Comparison of ENCODE assay signal across 8 cellular contexts in the genomic region with DNA sequence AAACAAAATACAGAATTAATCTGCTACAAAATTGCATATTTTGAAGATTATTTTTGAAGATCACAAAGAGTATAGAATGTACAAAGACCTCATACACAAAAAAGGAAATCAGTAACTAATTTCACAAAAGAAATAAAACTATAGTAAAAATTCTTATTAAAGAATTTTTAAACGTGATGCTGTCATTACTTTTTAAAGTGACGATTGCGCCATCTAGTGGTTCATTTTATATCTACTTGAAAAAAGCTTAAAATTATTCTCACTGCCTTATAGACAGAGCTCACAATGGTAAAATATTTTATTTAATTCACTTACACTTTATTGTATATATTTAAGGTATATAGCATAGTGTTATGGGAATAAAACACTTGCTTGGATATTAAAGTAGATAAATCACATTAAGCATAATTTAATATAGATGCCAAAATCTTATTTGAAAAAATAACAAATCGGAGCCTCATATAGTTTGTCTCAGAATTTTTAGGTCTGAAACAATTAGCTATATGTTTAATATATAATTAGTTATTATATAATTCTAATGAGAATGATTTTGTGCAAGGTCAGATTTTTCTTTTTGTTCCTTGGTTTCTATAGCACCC.
A peak's percentile ranks its signal among the peaks of the same experiment; 100 is the strongest.
DNase-seq lines count a peak whose midpoint lies in the region; ATAC-seq, FAIRE-seq and TF ChIP-seq lines count a peak whose summit lies in the region.

No MANE protein-coding gene starts in this region.

- TF ChIP-seq CTCF in AG09309 (IDR thresholded peaks at IDR 0.05; ENCODE audit: control insufficient read depth, insufficient read depth, low read depth, low read length, missing control alignments) (peak; percentile 2), mammary epithelial cell (conservative IDR thresholded peaks at IDR 0.05 in 1 of 2, IDR thresholded peaks at IDR 0.05 in 1 of 2; ENCODE audit: extremely low read depth in 1 of 2, insufficient read depth in 1 of 2, low read depth in 1 of 2, low read length in 2 of 2) (peak; percentile 15 to 37), mesothelial cell of epicardium (IDR thresholded peaks at IDR 0.05; ENCODE audit: unreplicated experiment) (peak; percentile 95)

- DNase-seq in AG09309 (ENCODE audit: low read depth), result no peak
- DNase-seq in GM19239 (ENCODE audit: insufficient read length, low spot score), result no peak
- DNase-seq in NCI-H345 (lab: John Stamatoyannopoulos, UW), result peak; percentile 49
- DNase-seq in mammary epithelial cell, result no peak
- no peak for DNase-seq in mesothelial cell of epicardium (ENCODE audit: low spot score in 2 of 2, unreplicated experiment in 2 of 2)
- no peak for DNase-seq in activated naive CD4-positive, alpha-beta T cell treated with anti-CD3 and anti-CD28 coated beads for 36 hours

- intact Hi-C loops in mammary epithelial cell (cut with micrococcal nuclease), result loop anchor here (1.0 to 5.0 kb wide), 4 partner anchors 38 to 456 kb away; no protein-coding TSS in a partner anchor
- intact Hi-C loops in activated naive CD4-positive, alpha-beta T cell treated with anti-CD3 and anti-CD28 coated beads for 36 hours (cut with micrococcal nuclease), result loop anchor here (1.0 kb wide), 3 partner anchors 166 to 412 kb away; no protein-coding TSS in a partner anchor

- no peak overlapping the region for H3K27ac ChIP-seq in mammary epithelial cell (ENCODE audit: insufficient read depth, low read depth, low read length)

- H3K36me3 ChIP-seq in mammary epithelial cell (ENCODE audit: insufficient read depth, low read length), result no peaks in the 10 kb centered on the region

- ATAC-seq in GM19463 (IDR thresholded peaks at IDR 0.05; ENCODE audit: unreplicated experiment) (no peak), HG02840 (IDR thresholded peaks at IDR 0.05; ENCODE audit: low FRiP score, unreplicated experiment) (no peak)

- no peak overlapping the region for H2AFZ ChIP-seq in mammary epithelial cell (ENCODE audit: low read depth, low read length)

- H3K4me1 Mint-ChIP-seq in mesothelial cell of epicardium, result no peaks in the 10 kb centered on the region
- H3K4me1 Mint-ChIP-seq in activated naive CD4-positive, alpha-beta T cell treated with anti-CD3 and anti-CD28 coated beads for 36 hours (ENCODE audit: low read depth), result no peaks in the 10 kb centered on the region

- no peaks in the 10 kb centered on the region for H3K9me3 ChIP-seq in mammary epithelial cell (replicated peaks; ENCODE audit: insufficient read depth, low read length)

- H3K79me2 ChIP-seq in mammary epithelial cell (ENCODE audit: insufficient read depth, low read length), result no peaks in the 10 kb centered on the region

- H3K27me3 Mint-ChIP-seq in mesothelial cell of epicardium (ENCODE audit: low read depth), result peaks cover 11% of the 10 kb centered on the region
- H3K27me3 Mint-ChIP-seq in activated naive CD4-positive, alpha-beta T cell treated with anti-CD3 and anti-CD28 coated beads for 36 hours (ENCODE audit: low read depth), result no peaks in the 10 kb centered on the region

- in situ Hi-C loops in mammary epithelial cell (cut with MboI; ENCODE audit: low sequenced_read_pairs in 2 of 2), result loop anchor here (10.0 kb wide), 2 partner anchors 170 to 410 kb away; no protein-coding TSS in a partner anchor

- no peaks in the 10 kb centered on the region for H3K36me3 Mint-ChIP-seq in mesothelial cell of epicardium
- H3K36me3 Mint-ChIP-seq in activated naive CD4-positive, alpha-beta T cell treated with anti-CD3 and anti-CD28 coated beads for 36 hours (ENCODE audit: low read depth), result no peaks in the 10 kb centered on the region

- BruUV-seq in mammary epithelial cell (replicated peaks; lab: Mats Ljungman, UMichigan), result no TSS peak

- no peak overlapping the region for H3K4me2 ChIP-seq in mammary epithelial cell (ENCODE audit: insufficient read depth, low read depth, low read length)

- FAIRE-seq in GM19239 (lab: Jason Lieb, UNC), result peak; percentile 57

- no peaks in the 10 kb centered on the region for H3K27me3 ChIP-seq in mammary epithelial cell (ENCODE audit: insufficient read depth, low read length)

- H3K4me3 ChIP-seq in AG09309 (ENCODE audit: control insufficient read depth, low read depth, low read length) (no peak overlapping the region), mammary epithelial cell (replicated peaks in 1 of 3; ENCODE audit: insufficient read depth in 1 of 3, low read depth in 2 of 3, low read length in 3 of 3) (no peak overlapping the region)

- H3K4me3 Mint-ChIP-seq in mesothelial cell of epicardium, result no peak overlapping the region
- H3K4me3 Mint-ChIP-seq in activated naive CD4-positive, alpha-beta T cell treated with anti-CD3 and anti-CD28 coated beads for 36 hours, result no peak overlapping the region

- dilution Hi-C loops in mammary epithelial cell (cut with HindIII; ENCODE audit: low sequenced_read_pairs), result loop anchor here (25.0 kb wide), 1 partner anchor 152 kb away; no protein-coding TSS in a partner anchor

- CTCF ChIA-PET in mammary epithelial cell (lab: Charles Lee; ENCODE audit: low non-redundant PET), result interaction anchor here (0.5 to 1.0 kb wide), 5 partner anchors 155 to 1243 kb away, joined by 6 to 12 read pairs (median 9); no protein-coding TSS in a partner anchor
- CTCF ChIA-PET in activated naive CD4-positive, alpha-beta T cell treated with anti-CD3 and anti-CD28 coated beads for 36 hours (lab: Charles Lee), result interaction anchor here (0.6 to 4.1 kb wide), 14 partner anchors 9 to 468 kb away, joined by 3 to 85 read pairs (median 4); no protein-coding TSS in a partner anchor

- no peak overlapping the region for H3K27ac Mint-ChIP-seq in mesothelial cell of epicardium
- H3K27ac Mint-ChIP-seq in activated naive CD4-positive, alpha-beta T cell treated with anti-CD3 and anti-CD28 coated beads for 36 hours, result no peak overlapping the region

- no peaks in the 10 kb centered on the region for H3K4me1 ChIP-seq in mammary epithelial cell (ENCODE audit: insufficient read depth, low read length)

- no peaks in the 10 kb centered on the region for H4K20me1 ChIP-seq in mammary epithelial cell (ENCODE audit: insufficient read depth, low read length)

- no peak overlapping the region for H3K9ac ChIP-seq in mammary epithelial cell (ENCODE audit: insufficient read depth, low read length)

- WGBS in mammary epithelial cell (ENCODE audit: low coverage, missing lambda C conversion rate), result 29% methylated on average over 4 of the region's 4 CpGs

- peaks cover 20% of the 10 kb centered on the region for H3K9me3 Mint-ChIP-seq in mesothelial cell of epicardium
- peaks cover 2% of the 10 kb centered on the region for H3K9me3 Mint-ChIP-seq in activated naive CD4-positive, alpha-beta T cell treated with anti-CD3 and anti-CD28 coated beads for 36 hours

Comparison
In these comparisons a context has a peak if more than half of its experiments do, and no peak if none do; other contexts are left out.
1. CTCF ChIP-seq: peak in every context shown above with its lines; median percentile 95 in mesothelial cell of epicardium; 26 in mammary epithelial cell; 2 in AG09309.